18 cellular contexts compared by ENCODE assay signal in genomic region chr9:19631181-19631580, GRCh38.
"Had no signal": no experiment of that assay in that cellular context is flagged by ENCODE, and none has a peak within 500 bp of the region (broad histone marks: within the 10 kb centered on the region; RNA-seq: fewer than 3 reads in every experiment).

No MANE protein-coding gene starts in this region.

- DNase-seq: activated CD4-positive, alpha-beta memory T cell treated with anti-CD3 and anti-CD28 coated beads, Interleukin-2, amount 10 ng/mL, durations not matched to agents 7 days and 5 days; activated CD4-positive, alpha-beta T cell treated with anti-CD3 and anti-CD28 coated beads for 36 hours; activated effector memory CD4-positive, alpha-beta T cell treated with Interleukin-2 at 50 U/mL for 16 hours; activated naive CD4-positive, alpha-beta T cell treated with anti-CD3 and anti-CD28 coated beads, Interleukin-2, amount 50 U/mL, for 16 hours; activated T-cell treated with anti-CD3 and anti-CD28 coated beads, Interleukin-2, amount 50 U/mL, for 4 hours; endodermal cell; islet precursor cell; mammary epithelial cell; naive B cell; psoas muscle; right lobe of liver; stimulated activated naive CD8-positive, alpha-beta T cell treated with anti-CD3 and anti-CD28 coated beads, Interleukin-15, Interleukin-2, amounts not matched to agents 100 U/mL and 50 U/mL, for 24 hours had no signal

- H3K9me3 Mint-ChIP-seq: activated CD4-positive, alpha-beta memory T cell treated with anti-CD3 and anti-CD28 coated beads, Interleukin-2, amount 10 ng/mL, durations not matched to agents 7 days and 5 days; activated T-cell treated with anti-CD3 and anti-CD28 coated beads, Interleukin-2, amount 50 U/mL, for 4 hours; endodermal cell; neural progenitor cell; type B pancreatic cell had no signal

- H3K9ac ChIP-seq: neural progenitor cell had no signal

- H3K27ac ChIP-seq: hepatocyte, neural progenitor cell, psoas muscle, right lobe of liver, suprapubic skin had no signal

- H3K4me3 Mint-ChIP-seq: activated CD4-positive, alpha-beta memory T cell treated with anti-CD3 and anti-CD28 coated beads, Interleukin-2, amount 10 ng/mL, durations not matched to agents 7 days and 5 days; activated CD4-positive, alpha-beta T cell treated with anti-CD3 and anti-CD28 coated beads for 36 hours; activated T-cell treated with anti-CD3 and anti-CD28 coated beads, Interleukin-2, amount 50 U/mL, for 4 hours; endodermal cell; naive B cell; neural progenitor cell; type B pancreatic cell had no signal

- H2AFZ ChIP-seq: hepatocyte, neural progenitor cell had no signal

- H3K27me3 ChIP-seq: hepatocyte, neural progenitor cell, right lobe of liver, suprapubic skin had no signal

- H3K36me3 ChIP-seq: neural progenitor cell, right lobe of liver, suprapubic skin had no signal

- H3K4me2 ChIP-seq: hepatocyte, neural progenitor cell, smooth muscle cell had no signal

- H3K9me3 ChIP-seq: psoas muscle, right lobe of liver, suprapubic skin had no signal

- H3K4me1 Mint-ChIP-seq: activated CD4-positive, alpha-beta memory T cell treated with anti-CD3 and anti-CD28 coated beads, Interleukin-2, amount 10 ng/mL, durations not matched to agents 7 days and 5 days; activated CD4-positive, alpha-beta T cell treated with anti-CD3 and anti-CD28 coated beads for 36 hours; endodermal cell; naive B cell; neural progenitor cell had no signal

- H3K27me3 Mint-ChIP-seq: type B pancreatic cell had no signal

- H3K4me3 ChIP-seq: hepatocyte, neural progenitor cell, psoas muscle, right lobe of liver, smooth muscle cell, suprapubic skin had no signal

- H3K27ac Mint-ChIP-seq: activated CD4-positive, alpha-beta memory T cell treated with anti-CD3 and anti-CD28 coated beads, Interleukin-2, amount 10 ng/mL, durations not matched to agents 7 days and 5 days; activated CD4-positive, alpha-beta T cell treated with anti-CD3 and anti-CD28 coated beads for 36 hours; endodermal cell; naive B cell; type B pancreatic cell had no signal

- H3K79me2 ChIP-seq: hepatocyte had no signal

- ATAC-seq: activated CD4-positive, alpha-beta T cell treated with anti-CD3 and anti-CD28 coated beads for 36 hours; activated T-cell treated with anti-CD3 and anti-CD28 coated beads, Interleukin-2, amount 50 U/mL, for 4 hours; left lobe of liver; psoas muscle; stimulated activated naive CD8-positive, alpha-beta T cell treated with anti-CD3 and anti-CD28 coated beads, Interleukin-15, Interleukin-2, amounts not matched to agents 100 U/mL and 50 U/mL, for 24 hours had no signal

- H3K4me1 ChIP-seq: neural progenitor cell, psoas muscle, right lobe of liver, suprapubic skin had no signal

- H3K36me3 Mint-ChIP-seq: naive B cell, neural progenitor cell, type B pancreatic cell had no signal
